In genomic region chr19:38850231-38850975, GRCh38 we compare ENCODE assay signal across 1 cellular context.
TF ChIP-seq lines count a peak whose summit lies in the region.

No MANE protein-coding gene starts in this region.

TF ChIP-seq in HepG2, 621 proteins besides CTCF, POLR2A, EP300 and RAD21 (continues in another document):
- TF ChIP-seq ZBTB46 (CRISPR knock-in tag; IDR thresholded peaks at IDR 0.05; ENCODE audit: borderline replicate concordance): no peak
- TF ChIP-seq ZBTB38 (CRISPR knock-in tag; IDR thresholded peaks at IDR 0.05): no peak
- TF ChIP-seq DBP (CRISPR knock-in tag; IDR thresholded peaks at IDR 0.05; ENCODE audit: not compliant biosample characterization): no peak
- TF ChIP-seq KDM5B (CRISPR knock-in tag; IDR thresholded peaks at IDR 0.05; ENCODE audit: borderline replicate concordance): peak; percentile 15; the same call in 1 of the 2 replicates
- peak; percentile 50 for TF ChIP-seq TAF1 (CRISPR knock-in tag; IDR thresholded peaks at IDR 0.05)
- peak; percentile 70; the same call in 1 of the 2 replicates for TF ChIP-seq MYC (CRISPR knock-in tag; IDR thresholded peaks at IDR 0.05; ENCODE audit: borderline replicate concordance)
- TF ChIP-seq ISL2 (CRISPR knock-in tag; IDR thresholded peaks at IDR 0.05): no peak
- TF ChIP-seq NR2C2 (CRISPR knock-in tag; IDR thresholded peaks at IDR 0.05; ENCODE audit: borderline replicate concordance): peak; percentile 38; the same call in 1 of the 2 replicates
- TF ChIP-seq EZH2 (conservative IDR thresholded peaks at IDR 0.05; ENCODE audit: low read depth, low read length): no peak
- 0 out of 2 replicates have a peak, but pooled peaks have one; percentile 15 for TF ChIP-seq ZFP91 (CRISPR knock-in tag; IDR thresholded peaks at IDR 0.05; ENCODE audit: borderline replicate concordance)
- no peak for TF ChIP-seq RFX1 (IDR thresholded peaks at IDR 0.05)
- TF ChIP-seq ZNF318 (CRISPR knock-in tag; IDR thresholded peaks at IDR 0.05): no peak
- no peak for TF ChIP-seq EHMT2 (IDR thresholded peaks at IDR 0.05; ENCODE audit: borderline replicate concordance, low read depth, low read length)
- peak; percentile 12; the same call in 1 of the 2 replicates for TF ChIP-seq ZNF598 (CRISPR knock-in tag; IDR thresholded peaks at IDR 0.05; ENCODE audit: borderline replicate concordance)
- TF ChIP-seq ZBTB26 (CRISPR knock-in tag; IDR thresholded peaks at IDR 0.05; ENCODE audit: borderline replicate concordance): no peak
- TF ChIP-seq CEBPB (IDR thresholded peaks at IDR 0.05; ENCODE audit: borderline replicate concordance, low read depth, low read length): 0 out of 2 replicates have a peak, but pooled peaks have one; percentile 5
- TF ChIP-seq ELF4 (CRISPR knock-in tag; IDR thresholded peaks at IDR 0.05; ENCODE audit: borderline replicate concordance): no peak
- no peak for TF ChIP-seq XRCC5 (optimal IDR thresholded peaks at IDR 0.05; ENCODE audit: low read length)
- TF ChIP-seq ZBED4 (CRISPR knock-in tag; IDR thresholded peaks at IDR 0.05; ENCODE audit: borderline replicate concordance): no peak
- TF ChIP-seq GMEB1 (CRISPR knock-in tag; IDR thresholded peaks at IDR 0.05; ENCODE audit: borderline replicate concordance): peak; percentile 75
- no peak for TF ChIP-seq ZNF564 (CRISPR knock-in tag; IDR thresholded peaks at IDR 0.05)
- TF ChIP-seq DMAP1 (CRISPR knock-in tag; IDR thresholded peaks at IDR 0.05): peak; percentile 62; the same call in 1 of the 2 replicates
- no peak for TF ChIP-seq CHD4 (IDR thresholded peaks at IDR 0.05; ENCODE audit: borderline replicate concordance, low read length)
- TF ChIP-seq THAP11 (CRISPR knock-in tag; IDR thresholded peaks at IDR 0.05): peak; percentile 90
- no peak for TF ChIP-seq HNF4A (CRISPR knock-in tag; IDR thresholded peaks at IDR 0.05)
- TF ChIP-seq ZBTB2 (CRISPR knock-in tag; IDR thresholded peaks at IDR 0.05; ENCODE audit: low read depth): no peak
- TF ChIP-seq MXD1 (CRISPR knock-in tag; IDR thresholded peaks at IDR 0.05): no peak; the same call in 1 of the 2 replicates
- no peak; the same call in 1 of the 2 replicates for TF ChIP-seq KLF6 (CRISPR knock-in tag; IDR thresholded peaks at IDR 0.05)
- peak; percentile 80 for TF ChIP-seq PBX2 (CRISPR knock-in tag; IDR thresholded peaks at IDR 0.05)
